In the genomic region with DNA sequence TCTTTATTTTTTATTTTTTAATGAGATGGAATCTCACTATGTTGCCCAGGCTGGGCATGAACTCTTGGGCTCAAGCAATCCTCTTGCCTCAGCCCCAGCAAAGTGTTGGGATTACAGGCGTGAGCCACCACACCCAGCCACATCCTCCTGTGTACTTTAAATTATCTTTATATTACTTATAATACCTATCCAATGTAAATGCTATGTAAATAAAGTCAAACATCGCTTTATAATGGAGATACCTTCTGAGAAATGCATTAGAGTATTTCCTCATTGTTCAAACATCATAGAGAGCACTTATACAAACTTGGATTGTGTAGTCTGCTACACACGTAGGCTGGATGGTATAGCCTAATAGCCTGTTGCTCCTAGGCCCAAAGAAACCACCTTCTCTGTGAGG, we compare ENCODE assay signal across 27 cellular contexts. TPM values are rescaled to one million over a fixed set of nuclear protein-coding genes. Genes with fewer than 3 reads are reported as not detected.
A peak's percentile ranks its signal among the peaks of the same experiment; 100 is the strongest.
DNase-seq lines count a peak whose midpoint lies in the region; ATAC-seq, FAIRE-seq and TF ChIP-seq lines count a peak whose summit lies in the region.
"Had no signal": no experiment of that assay in that cellular context is flagged by ENCODE, and none has a peak within 500 bp of the region (broad histone marks: within the 10 kb centered on the region; RNA-seq: fewer than 3 reads in every experiment).

No MANE protein-coding gene starts in this region.

- H3K27ac Mint-ChIP-seq in effector memory CD8-positive, alpha-beta T cell: no peak overlapping the region
- H3K27ac Mint-ChIP-seq: CD14-positive monocyte; CD4-positive, alpha-beta memory T cell; CD4-positive, CD25-positive, alpha-beta regulatory T cell; CD8-positive, alpha-beta memory T cell had no signal

- H3K4me1 ChIP-seq in mucosa of descending colon (ENCODE audit: low read depth) (no peaks in the 10 kb centered on the region), transverse colon (peaks cover 0 to 15% (median 3%) of the 10 kb centered on the region in 4 donors)
- H3K4me1 ChIP-seq: BLaER1 had no signal

- H3K27me3 Mint-ChIP-seq in effector memory CD8-positive, alpha-beta T cell: peaks cover 0 to 5% of the 10 kb centered on the region in 2 donors

- 55 to 57% methylated on average over 3 of the region's 3 CpGs for WGBS in transverse colon (ENCODE audit: low coverage in 1 of 2), 2 donors

- no peaks in the 10 kb centered on the region for H3K36me3 Mint-ChIP-seq in effector memory CD8-positive, alpha-beta T cell (ENCODE audit: insufficient read depth)
- H3K36me3 Mint-ChIP-seq: CD14-positive monocyte; CD4-positive, alpha-beta memory T cell; CD4-positive, CD25-positive, alpha-beta regulatory T cell; CD8-positive, alpha-beta memory T cell had no signal

- intact Hi-C loops in mucosa of descending colon (cut with DNase I, micrococcal nuclease): no loop called here
- intact Hi-C loops in transverse colon (cut with DNase I; ENCODE audit: low total_unique reads): no loop called here

- TF ChIP-seq POLR2A in transverse colon (IDR thresholded peaks at IDR 0.05): no peak

- no peaks in the 10 kb centered on the region for H3K4me1 Mint-ChIP-seq in effector memory CD8-positive, alpha-beta T cell (ENCODE audit: low read depth in 2 of 2)
- H3K4me1 Mint-ChIP-seq: CD14-positive monocyte; CD4-positive, alpha-beta memory T cell; CD4-positive, CD25-positive, alpha-beta regulatory T cell; CD8-positive, alpha-beta memory T cell had no signal

- H3K4me3 ChIP-seq in mucosa of descending colon (no peak overlapping the region), transverse colon (no peak overlapping the region)
- H3K4me3 ChIP-seq: BLaER1, GM12878 had no signal

- H3K27ac ChIP-seq in transverse colon: peak overlapping the region in 1 of 4 donors; percentile 16
- H3K27ac ChIP-seq: BLaER1 had no signal

- no peak for TF ChIP-seq EP300 in transverse colon (IDR thresholded peaks at IDR 0.05; ENCODE audit: low read depth)

- H3K36me3 ChIP-seq in mucosa of descending colon (ENCODE audit: low read depth) (no peaks in the 10 kb centered on the region), transverse colon (no peaks in the 10 kb centered on the region)
- H3K36me3 ChIP-seq: BE2C, BLaER1 had no signal

- peak; percentile 38 for FAIRE-seq in colon (lab: Jason Lieb, UNC)
- FAIRE-seq: A204.1, GM12878, GM12892, GM18507 had no signal

- H3K9me3 ChIP-seq in mucosa of descending colon (no peaks in the 10 kb centered on the region), transverse colon (no peaks in the 10 kb centered on the region)
- H3K9me3 ChIP-seq: BE2C, BLaER1 had no signal

- TF ChIP-seq CTCF in mucosa of descending colon (IDR thresholded peaks at IDR 0.05) (no peak), transverse colon (IDR thresholded peaks at IDR 0.05) (no peak)

- H3K9me3 Mint-ChIP-seq in effector memory CD8-positive, alpha-beta T cell: peaks cover 0 to 5% of the 10 kb centered on the region in 2 donors
- H3K9me3 Mint-ChIP-seq: CD4-positive, CD25-positive, alpha-beta regulatory T cell had no signal

- H3K4me3 Mint-ChIP-seq in effector memory CD8-positive, alpha-beta T cell: no peak overlapping the region
- H3K4me3 Mint-ChIP-seq: CD14-positive monocyte; CD4-positive, alpha-beta memory T cell; CD4-positive, CD25-positive, alpha-beta regulatory T cell; CD8-positive, alpha-beta memory T cell had no signal

- H3K27me3 ChIP-seq in transverse colon: no peaks in the 10 kb centered on the region
- H3K27me3 ChIP-seq: BE2C, BLaER1 had no signal

- DNase-seq in mucosa of descending colon (peak in 2 of 3 donors; percentile 40 to 44), transverse colon (peak; percentile 24), NCI-H1417 treated with DMSO at 0.1 percent for 48 hours (lab: John Stamatoyannopoulos, UW) (no peak)
- no peak for DNase-seq in effector memory CD8-positive, alpha-beta T cell
- DNase-seq: 8988T; ACHN; BE2C; C1 segment of cervical spinal cord; CD4-positive, alpha-beta memory T cell; CD4-positive, CD25-positive, alpha-beta regulatory T cell; CD8-positive, alpha-beta memory T cell; COR-L47; DMS 273 treated with DMSO at 0.1 percent for 48 hours; DMS153; DMS53; DMS79; DND-41; EL; GDM1 had no signal

- ATAC-seq in mucosa of descending colon (peak; percentile 76), GM21576 (IDR thresholded peaks at IDR 0.05; ENCODE audit: unreplicated experiment) (no peak)
- no peak for ATAC-seq in effector memory CD8-positive, alpha-beta T cell (replicated peaks)
- ATAC-seq: GM12878 had no signal

- in situ Hi-C loops in transverse colon (cut with MboI; ENCODE audit: low pct_ligation_motif_present in 1 of 4, low pct_unique_long_range_greater_than_20kb in 1 of 4, low sequenced_read_pairs in 3 of 4): no loop called here

RNA-seq across cellular contexts. Expression of a gene that starts 41.4 kb away (rescaled TPM):
- 10 to 100 TPM; 41.9 to 59.6 (median 45.6) TPM for total RNA-seq in mucosa of descending colon
- 100 to 1,000 TPM in 1 of 4 donors, 10 to 100 TPM in 3; 50.8 to 190 (median 67.4) TPM for total RNA-seq in transverse colon

Comparison
In these comparisons a context has a peak if more than half of its experiments do, and no peak if none do; other contexts are left out.
1. DNase-seq: peak in mucosa of descending colon (2 of 3) and transverse colon (single experiment); none in effector memory CD8-positive, alpha-beta T cell (0 of 3) and NCI-H1417 treated with DMSO at 0.1 percent for 48 hours (single experiment).